Comparison of ENCODE assay signal across 23 cellular contexts in the genomic region with DNA sequence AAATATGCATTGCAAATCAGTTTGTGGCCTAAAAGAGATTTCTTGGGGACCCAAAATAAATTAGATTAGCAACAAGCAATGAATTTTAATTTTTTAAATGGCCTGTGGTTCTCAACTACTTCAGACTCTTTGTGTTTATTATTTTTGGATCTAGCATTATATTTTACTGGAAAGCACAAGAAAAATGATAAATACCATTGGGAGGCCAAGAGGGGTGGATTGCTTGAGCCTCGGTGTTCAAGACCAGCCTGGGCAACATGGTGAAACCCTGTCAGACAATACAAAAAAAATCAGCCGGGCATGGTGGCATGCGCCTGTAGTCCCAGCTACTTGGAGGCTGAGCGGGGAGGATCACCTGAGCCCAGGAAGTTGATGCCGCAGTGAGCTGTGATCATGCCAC. TPM values are rescaled to one million over a fixed set of nuclear protein-coding genes. Genes with fewer than 3 reads are reported as not detected.
A peak's percentile ranks its signal among the peaks of the same experiment; 100 is the strongest.
DNase-seq lines count a peak whose midpoint lies in the region; ATAC-seq, FAIRE-seq and TF ChIP-seq lines count a peak whose summit lies in the region.
"Had no signal": no experiment of that assay in that cellular context is flagged by ENCODE, and none has a peak within 500 bp of the region (broad histone marks: within the 10 kb centered on the region; RNA-seq: fewer than 3 reads in every experiment).

No MANE protein-coding gene starts in this region.

- H3K27me3 ChIP-seq in astrocyte (ENCODE audit: insufficient read depth, low read length): no peaks in the 10 kb centered on the region
- no peaks in the 10 kb centered on the region for H3K27me3 ChIP-seq in stomach
- no peaks in the 10 kb centered on the region for H3K27me3 ChIP-seq in naive thymus-derived CD4-positive, alpha-beta T cell (ENCODE audit: control insufficient read depth in 2 of 2, insufficient read depth in 2 of 2, low read length in 2 of 2)

- no peak overlapping the region for H3K4me3 ChIP-seq in astrocyte (ENCODE audit: insufficient read depth, low read depth, low read length)
- H3K4me3 ChIP-seq in fibroblast of the aortic adventitia (ENCODE audit: low read depth, low read length): no peak overlapping the region
- no peak overlapping the region for H3K4me3 ChIP-seq in stomach
- H3K4me3 ChIP-seq in naive thymus-derived CD4-positive, alpha-beta T cell (ENCODE audit: low read length): no peak overlapping the region
- H3K4me3 ChIP-seq: K562 had no signal

- no peak for TF ChIP-seq POLR2A in stomach (IDR thresholded peaks at IDR 0.05)

- no peak for FAIRE-seq in astrocyte (lab: Jason Lieb, UNC)
- FAIRE-seq: endometrium, K562 had no signal

- 95 to 99% (median 97%) methylated on average over 5 of the region's 5 CpGs for WGBS in stomach, 5 donors

- H2AFZ ChIP-seq in astrocyte (ENCODE audit: low read depth, low read length): no peak overlapping the region

- in situ Hi-C loops in KBM-7 (cut with MboI; ENCODE audit: low pct_unique_long_range_greater_than_20kb, low sequenced_read_pairs): no loop called here

- no peak for TF ChIP-seq EP300 in stomach (IDR thresholded peaks at IDR 0.05)

- no peaks in the 10 kb centered on the region for H4K20me1 ChIP-seq in astrocyte (ENCODE audit: insufficient read depth, low read length)

- H3K4me2 ChIP-seq in astrocyte (ENCODE audit: low read length): peak overlapping the region; percentile 61

- H3K79me2 ChIP-seq in astrocyte (ENCODE audit: insufficient read depth, low read length): no peaks in the 10 kb centered on the region

- peak; percentile 40 for DNase-seq in EH (ENCODE audit: low read depth)
- no peak for DNase-seq in astrocyte (ENCODE audit: low read depth)
- peak; percentile 72 for DNase-seq in fibroblast of the aortic adventitia (ENCODE audit: low read depth)
- DNase-seq in stomach: no peak
- DNase-seq in activated CD4-positive, alpha-beta T cell treated with anti-CD3 and anti-CD28 coated beads for 36 hours: no peak
- DNase-seq in amygdala (lab: John Stamatoyannopoulos, UW): no peak
- DNase-seq in naive thymus-derived CD4-positive, alpha-beta T cell: no peak
- no peak for DNase-seq in KBM-7
- DNase-seq: activated CD4-positive, CD25-positive, alpha-beta regulatory T cell; Caco-2; cerebellar nuclear complex; left colon; NCI-H1092 treated with DMSO at 0.1 percent for 48 hours; NCI-H2107; NCI-H524; nucleus accumbens; SHP77 treated with DMSO at 0.1 percent for 48 hours; stimulated activated naive CD4-positive, alpha-beta T cell treated with Interleukin-2 at 50 U/mL for 16 hours; T-helper 17 cell had no signal

- H3K4me1 Mint-ChIP-seq in astrocyte (ENCODE audit: low read depth, unreplicated experiment): no peaks in the 10 kb centered on the region
- H3K4me1 Mint-ChIP-seq in activated CD4-positive, alpha-beta T cell treated with anti-CD3 and anti-CD28 coated beads for 36 hours: peaks cover 12% of the 10 kb centered on the region
- peaks cover 0 to 11% (median 0%) of the 10 kb centered on the region in 7 donors for H3K4me1 Mint-ChIP-seq in naive thymus-derived CD4-positive, alpha-beta T cell

- no peaks in the 10 kb centered on the region for H3K9me3 Mint-ChIP-seq in astrocyte (ENCODE audit: unreplicated experiment)
- H3K9me3 Mint-ChIP-seq in activated CD4-positive, alpha-beta T cell treated with anti-CD3 and anti-CD28 coated beads for 36 hours (ENCODE audit: low read depth): no peaks in the 10 kb centered on the region
- H3K9me3 Mint-ChIP-seq in naive thymus-derived CD4-positive, alpha-beta T cell: no peaks in the 10 kb centered on the region
- H3K9me3 Mint-ChIP-seq: activated T-helper 2 cell treated with anti-CD3 and anti-CD28 coated beads, Interferon-gamma antibody, Interleukin-2, Interleukin-4, amounts not matched to agents 10 μg/mL and 5 μg/mL and 100 μg/mL, durations not matched to agents 14 hours and 24 hours and 36 hours had no signal

- H3K9me3 ChIP-seq in astrocyte (ENCODE audit: insufficient read depth, low read depth, low read length) (no peaks in the 10 kb centered on the region), stomach (no peaks in the 10 kb centered on the region)
- no peaks in the 10 kb centered on the region for H3K9me3 ChIP-seq in naive thymus-derived CD4-positive, alpha-beta T cell (ENCODE audit: control insufficient read depth in 2 of 3, low read length in 3 of 3)
- H3K9me3 ChIP-seq: Caco-2 had no signal

- CTCF ChIA-PET in activated CD4-positive, alpha-beta T cell treated with anti-CD3 and anti-CD28 coated beads for 36 hours (lab: Charles Lee): interaction anchor here (1.3 to 1.8 kb wide), 2 partner anchors 11 to 153 kb away, joined by 4 to 5 read pairs; no protein-coding TSS in a partner anchor
- CTCF ChIA-PET in naive thymus-derived CD4-positive, alpha-beta T cell (lab: Charles Lee): no interaction called here

- POLR2A ChIA-PET in activated CD4-positive, alpha-beta T cell treated with anti-CD3 and anti-CD28 coated beads for 36 hours (lab: Charles Lee): interaction anchor here (1.3 kb wide), 1 partner anchor 12 kb away, joined by 6 read pairs; no protein-coding TSS in a partner anchor
- POLR2A ChIA-PET in naive thymus-derived CD4-positive, alpha-beta T cell (lab: Charles Lee): interaction anchor here (0.6 to 0.7 kb wide), 2 partner anchors 96 to 142 kb away, joined by 3 to 7 read pairs; no protein-coding TSS in a partner anchor

- no peaks in the 10 kb centered on the region for H3K27me3 Mint-ChIP-seq in astrocyte (ENCODE audit: low read depth, unreplicated experiment)
- no peaks in the 10 kb centered on the region for H3K27me3 Mint-ChIP-seq in activated CD4-positive, alpha-beta T cell treated with anti-CD3 and anti-CD28 coated beads for 36 hours
- no peaks in the 10 kb centered on the region for H3K27me3 Mint-ChIP-seq in naive thymus-derived CD4-positive, alpha-beta T cell
- H3K27me3 Mint-ChIP-seq: T-helper 17 cell had no signal

- no peak for TF ChIP-seq CTCF in astrocyte (IDR thresholded peaks at IDR 0.05; ENCODE audit: insufficient read depth, low read depth, low read length)
- TF ChIP-seq CTCF in fibroblast of the aortic adventitia (IDR thresholded peaks at IDR 0.05; ENCODE audit: insufficient read depth, low read length): no peak
- no peak for TF ChIP-seq CTCF in stomach (IDR thresholded peaks at IDR 0.05)

- peaks cover 2% of the 10 kb centered on the region for H3K36me3 Mint-ChIP-seq in astrocyte (ENCODE audit: low read depth, unreplicated experiment)
- peaks cover 3% of the 10 kb centered on the region for H3K36me3 Mint-ChIP-seq in activated CD4-positive, alpha-beta T cell treated with anti-CD3 and anti-CD28 coated beads for 36 hours (ENCODE audit: low read depth)
- H3K36me3 Mint-ChIP-seq in naive thymus-derived CD4-positive, alpha-beta T cell: peaks cover 0 to 22% (median 7%) of the 10 kb centered on the region in 5 donors

- H3K27ac Mint-ChIP-seq in astrocyte (ENCODE audit: unreplicated experiment): no peak overlapping the region
- H3K27ac Mint-ChIP-seq in activated CD4-positive, alpha-beta T cell treated with anti-CD3 and anti-CD28 coated beads for 36 hours: no peak overlapping the region
- H3K27ac Mint-ChIP-seq in naive thymus-derived CD4-positive, alpha-beta T cell: no peak overlapping the region
- H3K27ac Mint-ChIP-seq: activated T-helper 2 cell treated with anti-CD3 and anti-CD28 coated beads, Interferon-gamma antibody, Interleukin-2, Interleukin-4, amounts not matched to agents 10 μg/mL and 5 μg/mL and 100 μg/mL, durations not matched to agents 14 hours and 24 hours and 36 hours had no signal

- H3K4me1 ChIP-seq in astrocyte (ENCODE audit: insufficient read depth, low read length) (peaks cover 22% of the 10 kb centered on the region), stomach (peaks cover 0 to 23% (median 3%) of the 10 kb centered on the region in 4 donors)
- H3K4me1 ChIP-seq in naive thymus-derived CD4-positive, alpha-beta T cell (ENCODE audit: control insufficient read depth in 2 of 2, insufficient read depth in 2 of 2, low read length in 2 of 2): no peaks in the 10 kb centered on the region
- H3K4me1 ChIP-seq: Caco-2 had no signal

- intact Hi-C loops in stomach (cut with DNase I; ENCODE audit: low total_unique reads): no loop called here
- intact Hi-C loops in activated CD4-positive, alpha-beta T cell treated with anti-CD3 and anti-CD28 coated beads for 36 hours (cut with DNase I, micrococcal nuclease): no loop called here
- intact Hi-C loops in naive thymus-derived CD4-positive, alpha-beta T cell (cut with micrococcal nuclease): no loop called here

- H3K4me3 Mint-ChIP-seq in astrocyte (ENCODE audit: unreplicated experiment): no peak overlapping the region
- H3K4me3 Mint-ChIP-seq in activated CD4-positive, alpha-beta T cell treated with anti-CD3 and anti-CD28 coated beads for 36 hours: no peak overlapping the region
- no peak overlapping the region for H3K4me3 Mint-ChIP-seq in naive thymus-derived CD4-positive, alpha-beta T cell
- H3K4me3 Mint-ChIP-seq: T-helper 17 cell had no signal

- no peak for ATAC-seq in activated CD4-positive, alpha-beta T cell treated with anti-CD3 and anti-CD28 coated beads for 36 hours
- ATAC-seq in naive thymus-derived CD4-positive, alpha-beta T cell: no peak
- ATAC-seq: HCT116, K562, left colon had no signal

- H3K27ac ChIP-seq in astrocyte (ENCODE audit: low read depth, low read length) (peak overlapping the region; percentile 80), stomach (peak overlapping the region in 3 of 5 donors; percentile 13 to 58 (median 33))
- no peak overlapping the region for H3K27ac ChIP-seq in naive thymus-derived CD4-positive, alpha-beta T cell (ENCODE audit: low read depth, low read length)

- peak overlapping the region; percentile 63 for H3K9ac ChIP-seq in astrocyte (ENCODE audit: low read length)

- no peaks in the 10 kb centered on the region for H3K36me3 ChIP-seq in astrocyte (ENCODE audit: insufficient read depth, low read length)
- H3K36me3 ChIP-seq in stomach: peaks cover 0 to 19% (median 17%) of the 10 kb centered on the region in 4 donors
- no peaks in the 10 kb centered on the region for H3K36me3 ChIP-seq in naive thymus-derived CD4-positive, alpha-beta T cell (ENCODE audit: control insufficient read depth in 2 of 3, insufficient read depth in 3 of 3, low read length in 3 of 3)

RNA-seq across cellular contexts. Expression of a gene that starts 13.6 kb away (rescaled TPM):
- 29.8 and 37.2 TPM in 2 replicates for total RNA-seq in astrocyte
- total RNA-seq in fibroblast of the aortic adventitia (ENCODE audit: low replicate concordance): 26.1 and 36.1 TPM in 2 replicates
- total RNA-seq in stomach: 10 to 100 TPM in 3 of 5 donors, 1 to 10 TPM in 2; 1.2 to 30.8 (median 14.8) TPM
- polyA plus RNA-seq in stomach: 10 to 100 TPM in 1 of 3 donors, 1 to 10 TPM in 2; 8.2 to 13.0 (median 9.3) TPM
- 10 to 100 TPM; 10.9 to 14.9 TPM for total RNA-seq in activated CD4-positive, alpha-beta T cell treated with anti-CD3 and anti-CD28 coated beads for 36 hours
- 10 to 100 TPM in 4 of 5 experiments, 1 to 10 TPM in 1; 9.8 to 23.2 (median 10.7) TPM for total RNA-seq in naive thymus-derived CD4-positive, alpha-beta T cell
- polyA plus RNA-seq in naive thymus-derived CD4-positive, alpha-beta T cell: 10 to 100 TPM in 1 of 2 donors, 1 to 10 TPM in 1; 8.2 to 10.3 TPM

RNA-seq across cellular contexts. Expression of a gene that starts 22.0 kb away (rescaled TPM):
- 428 and 484 TPM in 2 replicates for total RNA-seq in astrocyte
- total RNA-seq in fibroblast of the aortic adventitia (ENCODE audit: low replicate concordance): 92.0 and 193 TPM in 2 replicates
- 10 to 100 TPM in 4 of 5 donors, 1 to 10 TPM in 1; 8.4 to 69.8 (median 33.0) TPM for total RNA-seq in stomach
- polyA plus RNA-seq in stomach: 100 to 1,000 TPM; 211 to 432 (median 244) TPM
- total RNA-seq in activated CD4-positive, alpha-beta T cell treated with anti-CD3 and anti-CD28 coated beads for 36 hours: 100 to 1,000 TPM; 117 to 143 TPM
- 100 to 1,000 TPM in 3 of 5 experiments, 10 to 100 TPM in 2; 38.7 to 248 (median 111) TPM for total RNA-seq in naive thymus-derived CD4-positive, alpha-beta T cell
- polyA plus RNA-seq in naive thymus-derived CD4-positive, alpha-beta T cell: 100 to 1,000 TPM in 1 of 2 donors, 10 to 100 TPM in 1; 86.8 to 224 TPM

RNA-seq across cellular contexts. Expression of a gene that starts 54.1 kb away (rescaled TPM):
- total RNA-seq in astrocyte (45.7 and 49.3 TPM in 2 replicates), fibroblast of the aortic adventitia (ENCODE audit: low replicate concordance) (25.3 and 84.1 TPM in 2 replicates), stomach (100 to 1,000 TPM in 1 of 5 donors, 10 to 100 TPM in 3, 1 to 10 TPM in 1; 2.0 to 103 (median 23.2) TPM)
- 10 to 100 TPM in 2 of 3 donors, 1 to 10 TPM in 1; 4.5 to 13.6 (median 13.4) TPM for polyA plus RNA-seq in stomach
- total RNA-seq in activated CD4-positive, alpha-beta T cell treated with anti-CD3 and anti-CD28 coated beads for 36 hours: 100 to 1,000 TPM; 147 to 260 TPM
- total RNA-seq in naive thymus-derived CD4-positive, alpha-beta T cell: 100 to 1,000 TPM in 1 of 5 experiments, 10 to 100 TPM in 4; 37.2 to 100 (median 71.3) TPM
- polyA plus RNA-seq in naive thymus-derived CD4-positive, alpha-beta T cell: 10 to 100 TPM; 30.4 to 32.0 TPM

Comparison
In these comparisons a context has a peak if more than half of its experiments do, and no peak if none do; other contexts are left out.
1. DNase-seq: peak in EH (single experiment) and fibroblast of the aortic adventitia (single experiment); none in astrocyte (single experiment), stomach (single experiment), activated CD4-positive, alpha-beta T cell treated with anti-CD3 and anti-CD28 coated beads for 36 hours (single experiment), amygdala (0 of 56), naive thymus-derived CD4-positive, alpha-beta T cell (0 of 9) and KBM-7 (single experiment).